Comparison of ENCODE assay signal across 1 cellular context in genomic region chr2:173970421-173971042, GRCh38.
TF ChIP-seq lines count a peak whose summit lies in the region.

No MANE protein-coding gene starts in this region.

TF ChIP-seq in K562, 482 proteins besides CTCF, POLR2A, EP300 and RAD21 (continued from another document):
- TF ChIP-seq ETS2 (tag; IDR thresholded peaks at IDR 0.05; ENCODE audit: borderline replicate concordance, poor library complexity, severe bottlenecking) (no peak), TCF15 (CRISPR knock-in tag; IDR thresholded peaks at IDR 0.05) (no peak), ZBTB40 (IDR thresholded peaks at IDR 0.05) (no peak), ZBTB40 (CRISPR knock-in tag; IDR thresholded peaks at IDR 0.05) (no peak), ZNF184 (CRISPR knock-in tag; IDR thresholded peaks at IDR 0.05) (no peak), DEAF1 (CRISPR knock-in tag; IDR thresholded peaks at IDR 0.05) (no peak), ZNF696 (CRISPR knock-in tag; conservative IDR thresholded peaks at IDR 0.05) (no peak), CREB1 (IDR thresholded peaks at IDR 0.05) (no peak), CREB1 (CRISPR knock-in tag; IDR thresholded peaks at IDR 0.05) (no peak), MCM3 (IDR thresholded peaks at IDR 0.05) (no peak), OTX1 (CRISPR knock-in tag; IDR thresholded peaks at IDR 0.05) (no peak), TAF9B (IDR thresholded peaks at IDR 0.05; ENCODE audit: partially characterized antibody) (no peak), PTTG1 (tag; IDR thresholded peaks at IDR 0.05; ENCODE audit: low read depth) (no peak), DPF2 (IDR thresholded peaks at IDR 0.05) (peak; percentile 67), ZNF134 (CRISPR knock-in tag; conservative IDR thresholded peaks at IDR 0.05) (no peak), HEY1 (CRISPR knock-in tag; IDR thresholded peaks at IDR 0.05; ENCODE audit: borderline replicate concordance) (0 out of 2 replicates have a peak, but pooled peaks have one; percentile 46), SMARCB1 (IDR thresholded peaks at IDR 0.05; ENCODE audit: insufficient read length, low read depth) (no peak), BACH1 (tag; IDR thresholded peaks at IDR 0.05) (no peak), ZC3H4 (CRISPR knock-in tag; IDR thresholded peaks at IDR 0.05; ENCODE audit: borderline replicate concordance) (no peak), RNF2 (IDR thresholded peaks at IDR 0.05) (no peak), PHTF2 (CRISPR knock-in tag; IDR thresholded peaks at IDR 0.05) (no peak), RHOXF2B (CRISPR knock-in tag; conservative IDR thresholded peaks at IDR 0.05) (no peak), SMARCC2 (IDR thresholded peaks at IDR 0.05; ENCODE audit: low read depth) (no peak), ZNF398 (CRISPR knock-in tag; IDR thresholded peaks at IDR 0.05) (no peak), FIP1L1 (IDR thresholded peaks at IDR 0.05; ENCODE audit: low read depth, low read length, poor library complexity, severe bottlenecking) (no peak), ZNF507 (tag; conservative IDR thresholded peaks at IDR 0.05) (no peak), ZNF121 (CRISPR knock-in tag; conservative IDR thresholded peaks at IDR 0.05) (no peak), FOXM1 (IDR thresholded peaks at IDR 0.05; ENCODE audit: low read depth) (0 out of 2 replicates have a peak, but pooled peaks have one; percentile 12), FOXM1 (CRISPR knock-in tag; IDR thresholded peaks at IDR 0.05; ENCODE audit: low read depth) (no peak), MAFK (IDR thresholded peaks at IDR 0.05; ENCODE audit: low read length) (no peak), MAZ (CRISPR knock-in tag; conservative IDR thresholded peaks at IDR 0.05 in 1 of 2, IDR thresholded peaks at IDR 0.05 in 1 of 2) (0 out of 4 replicates have a peak, but pooled peaks of 1 of the 2 experiments have one; percentile 25), ZNF592 (IDR thresholded peaks at IDR 0.05) (0 out of 2 replicates have a peak, but pooled peaks have one; percentile 27), ELK1 (CRISPR knock-in tag; IDR thresholded peaks at IDR 0.05) (no peak), MEF2D (tag; conservative IDR thresholded peaks at IDR 0.05; ENCODE audit: low read depth) (no peak), THRAP3 (IDR thresholded peaks at IDR 0.05; ENCODE audit: borderline replicate concordance) (no peak), NR2C1 (IDR thresholded peaks at IDR 0.05) (no peak), NR2C1 (tag; IDR thresholded peaks at IDR 0.05) (no peak), TSHZ1 (CRISPR knock-in tag; IDR thresholded peaks at IDR 0.05) (no peak), HMGN3 (IDR thresholded peaks at IDR 0.05; ENCODE audit: borderline replicate concordance, extremely low read depth, insufficient read length, low read depth, low read length) (no peak)
TF ChIP-seq in K562: peak in this region for 23.
